In the genomic region with DNA sequence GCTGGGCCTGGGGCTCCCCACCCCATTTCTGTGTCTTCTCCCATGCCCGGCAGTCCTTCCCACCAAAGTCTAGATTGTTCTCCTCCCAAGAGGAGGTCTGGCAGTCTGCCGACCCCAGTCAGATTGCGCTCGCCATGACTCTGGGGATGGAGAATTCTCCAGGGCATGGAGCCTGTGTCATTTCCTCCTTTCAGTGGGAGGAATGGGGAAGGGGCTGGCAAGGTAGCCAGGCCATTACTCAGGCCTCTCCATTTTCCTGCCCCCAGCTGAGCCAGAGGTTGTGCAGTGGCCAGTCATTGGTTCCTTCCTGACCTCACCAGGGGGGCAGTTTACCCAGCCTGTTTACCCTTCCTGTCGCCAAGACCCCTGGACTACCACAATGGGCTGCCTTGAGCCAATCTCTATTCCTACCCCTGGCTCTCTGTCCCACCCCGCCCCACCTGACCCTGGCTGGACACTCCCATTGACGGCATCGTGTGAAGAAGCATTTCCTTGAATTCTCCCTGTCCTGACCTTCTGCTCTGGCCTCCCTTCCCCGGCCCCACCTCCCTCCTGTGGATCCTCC, we compare ENCODE assay signal across 10 cellular contexts. TPM values are rescaled to one million over a fixed set of nuclear protein-coding genes. Genes with fewer than 3 reads are reported as not detected.
A peak's percentile ranks its signal among the peaks of the same experiment; 100 is the strongest.
DNase-seq lines count a peak whose midpoint lies in the region; ATAC-seq and TF ChIP-seq lines count a peak whose summit lies in the region.
"Had no signal": no experiment of that assay in that cellular context is flagged by ENCODE, and none has a peak within 500 bp of the region (broad histone marks: within the 10 kb centered on the region; RNA-seq: fewer than 3 reads in every experiment).

No MANE protein-coding gene starts in this region.

- no peak overlapping the region for H3K27ac ChIP-seq in HEK293 (ENCODE audit: extremely low read depth, low read depth, low read length)
- peak overlapping the region; percentile 80 to 89 (median 86) for H3K27ac ChIP-seq in spleen

- H3K9me3 Mint-ChIP-seq in glutamatergic neuron (ENCODE audit: unreplicated experiment), result peaks cover 9% of the 10 kb centered on the region
- H3K9me3 Mint-ChIP-seq: stimulated activated memory B cell treated with anti-CD40 and anti-IgM and Interleukin-4, amounts not matched to agents 10 μg/mL and 1 μg/mL and 100 μg/mL, for 72 hours had no signal

- TF ChIP-seq CTCF in HEK293 (tag by site-specific recombination; IDR thresholded peaks at IDR 0.05) (no peak), cardiac fibroblast (IDR thresholded peaks at IDR 0.05; ENCODE audit: low read depth, low read length) (no peak), spleen (IDR thresholded peaks at IDR 0.05 in 8 of 11, conservative IDR thresholded peaks at IDR 0.05 in 3 of 11) (no peak), glutamatergic neuron (IDR thresholded peaks at IDR 0.05; ENCODE audit: partially characterized antibody, unreplicated experiment) (no peak)

- H3K36me3 Mint-ChIP-seq in glutamatergic neuron (ENCODE audit: unreplicated experiment), result no peaks in the 10 kb centered on the region

- H3K4me1 Mint-ChIP-seq in glutamatergic neuron (ENCODE audit: low read depth, unreplicated experiment), result peaks cover 53% of the 10 kb centered on the region

- DNase-seq in cardiac fibroblast (ENCODE audit: low read depth in 2 of 2) (peak; percentile 94 to 96), kidney glomerular epithelial cell (lab: John Stamatoyannopoulos, UW) (peak; percentile 74), spleen (no peak), glutamatergic neuron (no peak)
- DNase-seq: NCI-H526 had no signal

- CTCF ChIA-PET in HEK293 (lab: Yijun Ruan, JAX), result interaction anchor here (0.6 to 9.4 kb wide), 7 partner anchors 10 to 180 kb away, joined by 3 to 60 read pairs (median 4); no protein-coding TSS in a partner anchor

- TF ChIP-seq POLR2A in spleen (IDR thresholded peaks at IDR 0.05), result no peak

- no peaks in the 10 kb centered on the region for H3K36me3 ChIP-seq in HEK293 (ENCODE audit: control insufficient read depth in 2 of 2, insufficient read depth in 1 of 2, low read length in 2 of 2)
- H3K36me3 ChIP-seq in spleen, result no peaks in the 10 kb centered on the region

- H3K27ac Mint-ChIP-seq in glutamatergic neuron (ENCODE audit: unreplicated experiment), result no peak overlapping the region
- H3K27ac Mint-ChIP-seq: stimulated activated memory B cell treated with anti-CD40 and anti-IgM and Interleukin-4, amounts not matched to agents 10 μg/mL and 1 μg/mL and 100 μg/mL, for 72 hours had no signal

- no peaks in the 10 kb centered on the region for H3K9me3 ChIP-seq in HEK293 (ENCODE audit: control insufficient read depth, insufficient read depth, low read depth, low read length)
- no peaks in the 10 kb centered on the region for H3K9me3 ChIP-seq in spleen

- no peak for ATAC-seq in GM19395 (IDR thresholded peaks at IDR 0.05; ENCODE audit: unreplicated experiment)
- no peak for ATAC-seq in GM21786 (IDR thresholded peaks at IDR 0.05; ENCODE audit: unreplicated experiment)
- ATAC-seq in GM18517 (IDR thresholded peaks at IDR 0.05; ENCODE audit: unreplicated experiment), result no peak
- ATAC-seq: stimulated activated memory B cell treated with anti-CD40 and anti-IgM and Interleukin-4, amounts not matched to agents 10 μg/mL and 1 μg/mL and 100 μg/mL, for 72 hours had no signal

- H3K4me3 Mint-ChIP-seq in glutamatergic neuron (ENCODE audit: unreplicated experiment), result no peak overlapping the region
- H3K4me3 Mint-ChIP-seq: stimulated activated memory B cell treated with anti-CD40 and anti-IgM and Interleukin-4, amounts not matched to agents 10 μg/mL and 1 μg/mL and 100 μg/mL, for 72 hours had no signal

- WGBS in spleen, 5 donors, result 49 to 66% (median 61%) methylated on average over 9 of the region's 9 CpGs

- intact Hi-C loops in spleen (cut with DNase I; ENCODE audit: low total_unique reads), result no loop called here

- no peaks in the 10 kb centered on the region for H3K27me3 ChIP-seq in spleen (replicated peaks in 1 of 7)

- H3K4me1 ChIP-seq in HEK293 (ENCODE audit: control insufficient read depth, insufficient read depth, low read length) (peaks cover 33% of the 10 kb centered on the region), spleen (peaks cover 34 to 100% (median 64%) of the 10 kb centered on the region in 6 donors)

- H3K4me3 ChIP-seq in HEK293 (ENCODE audit: low read depth, low read length), result no peak overlapping the region
- H3K4me3 ChIP-seq in cardiac fibroblast (replicated peaks in 1 of 2; ENCODE audit: low read depth in 2 of 2, low read length in 2 of 2), result peak overlapping the region; percentile 51 to 61
- peak overlapping the region in 7 of 8 donors; percentile 11 to 60 (median 34) for H3K4me3 ChIP-seq in spleen

- POLR2A ChIA-PET in HEK293 (lab: Yijun Ruan, JAX), result interaction anchor here (0.9 to 1.0 kb wide), 3 partner anchors 9 to 191 kb away, joined by 3 to 4 read pairs (median 3); a partner anchor contains a TSS

- H3K27me3 Mint-ChIP-seq in glutamatergic neuron (ENCODE audit: unreplicated experiment), result peaks cover 13% of the 10 kb centered on the region
- H3K27me3 Mint-ChIP-seq: stimulated activated memory B cell treated with anti-CD40 and anti-IgM and Interleukin-4, amounts not matched to agents 10 μg/mL and 1 μg/mL and 100 μg/mL, for 72 hours had no signal

TF ChIP-seq in HEK293, 187 proteins besides CTCF, POLR2A, EP300 and RAD21:
- TF ChIP-seq GLIS1 (tag by site-specific recombination; IDR thresholded peaks at IDR 0.05), result peak; percentile 34; the same call in 1 of the 2 replicates
- no peak for TF ChIP-seq ZNF514 (tag by site-specific recombination; IDR thresholded peaks at IDR 0.05)
- no peak for TF ChIP-seq ZNF776 (tag by site-specific recombination; IDR thresholded peaks at IDR 0.05; ENCODE audit: borderline replicate concordance)
- 0 out of 2 replicates have a peak, but pooled peaks have one; percentile 16 for TF ChIP-seq ZIC2 (tag by site-specific recombination; IDR thresholded peaks at IDR 0.05)
TF ChIP-seq in HEK293: peak in this region for 2.

RNA-seq across cellular contexts. Expression of a gene that starts 0.6 kb away (rescaled TPM):
- total RNA-seq in spleen, result 100 to 1,000 TPM in 2 of 7 donors, 10 to 100 TPM in 5; 38.9 to 133 (median 68.9) TPM
- polyA plus RNA-seq in spleen, result 10 to 100 TPM in 1 of 3 donors, 1 to 10 TPM in 2; 6.9 to 28.0 (median 9.3) TPM
- 16.1 TPM for total RNA-seq in glutamatergic neuron (ENCODE audit: unreplicated experiment)

RNA-seq across cellular contexts. Expression of a gene that starts 20.0 kb away (rescaled TPM):
- total RNA-seq in spleen (1 to 10 TPM in 3 of 7 donors, under 1 TPM in 3, not detected in 1; 0.26 to 1.2 (median 0.81) TPM), glutamatergic neuron (ENCODE audit: unreplicated experiment) (0.64 TPM)
- polyA plus RNA-seq in spleen, result under 1 TPM; 0.04 to 0.32 (median 0.14) TPM

RNA-seq across cellular contexts. Expression of a gene that starts 59.8 kb away (rescaled TPM):
- total RNA-seq in spleen (10 to 100 TPM; 52.3 to 66.9 (median 59.6) TPM), glutamatergic neuron (ENCODE audit: unreplicated experiment) (39.3 TPM)
- polyA plus RNA-seq in spleen, result 10 to 100 TPM; 31.4 to 47.3 (median 45.3) TPM

Comparison
In these comparisons a context has a peak if more than half of its experiments do, and no peak if none do; other contexts are left out.
1. DNase-seq: peak in cardiac fibroblast (2 of 2) and kidney glomerular epithelial cell (single experiment); none in spleen (single experiment) and glutamatergic neuron (single experiment).